ENCODE assay signal across 18 cellular contexts in genomic region chr14:52797653-52798052, GRCh38. TPM values are rescaled to one million over a fixed set of nuclear protein-coding genes. Genes with fewer than 3 reads are reported as not detected.
DNase-seq lines count a peak whose midpoint lies in the region; ATAC-seq and TF ChIP-seq lines count a peak whose summit lies in the region.
"Had no signal": no experiment of that assay in that cellular context is flagged by ENCODE, and none has a peak within 500 bp of the region (broad histone marks: within the 10 kb centered on the region; RNA-seq: fewer than 3 reads in every experiment).

No MANE protein-coding gene starts in this region.

- H3K56ac ChIP-seq in mesendoderm (ENCODE audit: low read length): no peak overlapping the region

- no peak for ATAC-seq in left ventricle myocardium superior
- ATAC-seq: Right ventricle myocardium inferior had no signal

- no peak for DNase-seq in activated CD4-positive, alpha-beta memory T cell treated with anti-CD3 and anti-CD28 coated beads for 36 hours
- no peak for DNase-seq in activated CD4-positive, alpha-beta memory T cell treated with anti-CD3 and anti-CD28 coated beads, Interleukin-2, amount 10 ng/mL, durations not matched to agents 7 days and 5 days
- DNase-seq in GM12865 (ENCODE audit: low read depth) (peak; percentile 24), mesendoderm (peak; percentile 33), MM.1S (no peak), left ventricle myocardium superior (no peak), amygdala (lab: John Stamatoyannopoulos, UW) (no peak)
- no peak for DNase-seq in T-helper 2 cell treated with Interferon-gamma antibody and Interleukin-4, amounts not matched to agents 5 μg/mL and 100 μg/mL, for 36 hours (ENCODE audit: low spot score)
- DNase-seq: BE2C; CD4-positive, alpha-beta T cell; HFFc6; NCI-H1092 treated with DMSO at 0.1 percent for 48 hours; NCI-H2081; NCI-H2171 treated with DMSO at 0.1 percent for 48 hours; NCI-H446; Peyer's patch had no signal

- no peak overlapping the region for H3K23ac ChIP-seq in mesendoderm (ENCODE audit: low read length)

- no peak overlapping the region for H2BK120ac ChIP-seq in mesendoderm (ENCODE audit: low read depth, low read length)

- H3F3A ChIP-seq in MM.1S (ENCODE audit: insufficient read depth, low read length): no peaks in the 10 kb centered on the region

- no peak overlapping the region for H3K9ac ChIP-seq in mesendoderm (ENCODE audit: low read length)
- no peak overlapping the region for H3K9ac ChIP-seq in MM.1S (ENCODE audit: low read length)

- H3K18ac ChIP-seq in mesendoderm (ENCODE audit: low read length): no peak overlapping the region

- H3K79me2 ChIP-seq in mesendoderm (ENCODE audit: control insufficient read depth, insufficient read depth, low read length) (no peaks in the 10 kb centered on the region), MM.1S (ENCODE audit: low read length) (no peaks in the 10 kb centered on the region)

- no peak overlapping the region for H4K5ac ChIP-seq in mesendoderm (ENCODE audit: low read length)

- no peak for TF ChIP-seq CTCF in GM12865 (IDR thresholded peaks at IDR 0.05; ENCODE audit: insufficient read depth, low read depth, low read length, missing control alignments)
- no peak for TF ChIP-seq CTCF in MM.1S (IDR thresholded peaks at IDR 0.05; ENCODE audit: low read length)

- H2BK15ac ChIP-seq in mesendoderm (replicated peaks; ENCODE audit: low read depth): no peak overlapping the region

- H3K36me3 ChIP-seq in mesendoderm (ENCODE audit: control insufficient read depth, insufficient read depth, low read length): no peaks in the 10 kb centered on the region
- no peaks in the 10 kb centered on the region for H3K36me3 ChIP-seq in MM.1S (replicated peaks; ENCODE audit: insufficient read depth, low read length)
- H3K36me3 ChIP-seq: BE2C, Peyer's patch had no signal

- H3K27me3 Mint-ChIP-seq in activated CD4-positive, alpha-beta memory T cell treated with anti-CD3 and anti-CD28 coated beads for 36 hours: no peaks in the 10 kb centered on the region
- peaks cover 10% of the 10 kb centered on the region for H3K27me3 Mint-ChIP-seq in activated CD4-positive, alpha-beta memory T cell treated with anti-CD3 and anti-CD28 coated beads, Interleukin-2, amount 10 ng/mL, durations not matched to agents 7 days and 5 days
- peaks cover 12% of the 10 kb centered on the region for H3K27me3 Mint-ChIP-seq in T-helper 2 cell treated with Interferon-gamma antibody and Interleukin-4, amounts not matched to agents 5 μg/mL and 100 μg/mL, for 36 hours (ENCODE audit: low read depth)
- H3K27me3 Mint-ChIP-seq: CD4-positive, alpha-beta T cell had no signal

- WGBS in mesendoderm (ENCODE audit: extremely low coverage, insufficient coverage, low lambda C conversion rate): no CpG with 5 or more reads among the region's 3 CpGs

- CTCF ChIA-PET in activated CD4-positive, alpha-beta memory T cell treated with anti-CD3 and anti-CD28 coated beads for 36 hours (lab: Charles Lee): no interaction called here
- CTCF ChIA-PET in activated CD4-positive, alpha-beta memory T cell treated with anti-CD3 and anti-CD28 coated beads, Interleukin-2, amount 10 ng/mL, durations not matched to agents 7 days and 5 days (lab: Charles Lee): no interaction called here

- H3K9me3 Mint-ChIP-seq in activated CD4-positive, alpha-beta memory T cell treated with anti-CD3 and anti-CD28 coated beads for 36 hours: peaks cover 2% of the 10 kb centered on the region
- peaks cover 7% of the 10 kb centered on the region for H3K9me3 Mint-ChIP-seq in activated CD4-positive, alpha-beta memory T cell treated with anti-CD3 and anti-CD28 coated beads, Interleukin-2, amount 10 ng/mL, durations not matched to agents 7 days and 5 days
- H3K9me3 Mint-ChIP-seq in T-helper 2 cell treated with Interferon-gamma antibody and Interleukin-4, amounts not matched to agents 5 μg/mL and 100 μg/mL, for 36 hours: peaks cover 6% of the 10 kb centered on the region
- H3K9me3 Mint-ChIP-seq: HFFc6 had no signal

- POLR2A ChIA-PET in activated CD4-positive, alpha-beta memory T cell treated with anti-CD3 and anti-CD28 coated beads for 36 hours (lab: Charles Lee): no interaction called here
- POLR2A ChIA-PET in activated CD4-positive, alpha-beta memory T cell treated with anti-CD3 and anti-CD28 coated beads, Interleukin-2, amount 10 ng/mL, durations not matched to agents 7 days and 5 days (lab: Charles Lee): interaction anchor here (1.1 kb wide), 1 partner anchor 75 kb away, joined by 3 read pairs; no protein-coding TSS in a partner anchor

- H3K4me1 ChIP-seq in mesendoderm (ENCODE audit: control insufficient read depth, low read depth, low read length) (no peaks in the 10 kb centered on the region), MM.1S (ENCODE audit: low read length) (no peaks in the 10 kb centered on the region)
- H3K4me1 ChIP-seq: BE2C, Peyer's patch had no signal

- H3K4me3 ChIP-seq in GM12865 (ENCODE audit: low read depth, low read length) (no peak overlapping the region), mesendoderm (ENCODE audit: low read length) (no peak overlapping the region), MM.1S (ENCODE audit: low read length) (no peak overlapping the region)
- H3K4me3 ChIP-seq: Peyer's patch had no signal

- no peak overlapping the region for H3K27ac ChIP-seq in mesendoderm (ENCODE audit: low read depth, low read length)
- H3K27ac ChIP-seq in MM.1S (ENCODE audit: low read length): no peak overlapping the region
- H3K27ac ChIP-seq: HL-60, Peyer's patch had no signal

- no peak overlapping the region for H2BK5ac ChIP-seq in mesendoderm (ENCODE audit: low read length)

- H2AFZ ChIP-seq in MM.1S (ENCODE audit: low read length): no peak overlapping the region

- no peak overlapping the region for H3K4me2 ChIP-seq in mesendoderm (ENCODE audit: low read length)
- no peak overlapping the region for H3K4me2 ChIP-seq in MM.1S (ENCODE audit: low read depth, low read length)

- H3K9me3 ChIP-seq in MM.1S (replicated peaks; ENCODE audit: insufficient read depth, low read length): no peaks in the 10 kb centered on the region
- H3K9me3 ChIP-seq: BE2C, Peyer's patch had no signal

- no peaks in the 10 kb centered on the region for H3K79me1 ChIP-seq in mesendoderm (ENCODE audit: low read length)

- peak overlapping the region; percentile 13 for H3K27ac Mint-ChIP-seq in activated CD4-positive, alpha-beta memory T cell treated with anti-CD3 and anti-CD28 coated beads for 36 hours
- H3K27ac Mint-ChIP-seq in activated CD4-positive, alpha-beta memory T cell treated with anti-CD3 and anti-CD28 coated beads, Interleukin-2, amount 10 ng/mL, durations not matched to agents 7 days and 5 days: no peak overlapping the region
- H3K27ac Mint-ChIP-seq in T-helper 2 cell treated with Interferon-gamma antibody and Interleukin-4, amounts not matched to agents 5 μg/mL and 100 μg/mL, for 36 hours: peak overlapping the region; percentile 52
- H3K27ac Mint-ChIP-seq: CD4-positive, alpha-beta T cell; HFFc6 had no signal

- H4K20me1 ChIP-seq in MM.1S (ENCODE audit: insufficient read depth, low read length): no peaks in the 10 kb centered on the region

- H2AK5ac ChIP-seq in mesendoderm (ENCODE audit: low read length): no peak overlapping the region

- peaks cover 2% of the 10 kb centered on the region for H3K36me3 Mint-ChIP-seq in activated CD4-positive, alpha-beta memory T cell treated with anti-CD3 and anti-CD28 coated beads for 36 hours
- H3K36me3 Mint-ChIP-seq in activated CD4-positive, alpha-beta memory T cell treated with anti-CD3 and anti-CD28 coated beads, Interleukin-2, amount 10 ng/mL, durations not matched to agents 7 days and 5 days (ENCODE audit: low read depth): peaks cover 10% of the 10 kb centered on the region
- H3K36me3 Mint-ChIP-seq in T-helper 2 cell treated with Interferon-gamma antibody and Interleukin-4, amounts not matched to agents 5 μg/mL and 100 μg/mL, for 36 hours (ENCODE audit: low read depth): no peaks in the 10 kb centered on the region

- intact Hi-C loops in activated CD4-positive, alpha-beta memory T cell treated with anti-CD3 and anti-CD28 coated beads for 36 hours (cut with micrococcal nuclease): no loop called here
- intact Hi-C loops in left ventricle myocardium superior (cut with micrococcal nuclease): no loop called here

- H3K27me3 ChIP-seq in mesendoderm (ENCODE audit: insufficient read depth, low read length, poor library complexity): no peaks in the 10 kb centered on the region
- H3K27me3 ChIP-seq in MM.1S (replicated peaks; ENCODE audit: insufficient read depth, low read length): no peaks in the 10 kb centered on the region
- H3K27me3 ChIP-seq: BE2C, Peyer's patch had no signal

- no peak overlapping the region for H4K8ac ChIP-seq in mesendoderm (ENCODE audit: low read depth, low read length)

- peaks cover 5% of the 10 kb centered on the region for H3K4me1 Mint-ChIP-seq in activated CD4-positive, alpha-beta memory T cell treated with anti-CD3 and anti-CD28 coated beads for 36 hours (ENCODE audit: low read depth)
- peaks cover 5% of the 10 kb centered on the region for H3K4me1 Mint-ChIP-seq in activated CD4-positive, alpha-beta memory T cell treated with anti-CD3 and anti-CD28 coated beads, Interleukin-2, amount 10 ng/mL, durations not matched to agents 7 days and 5 days
- peaks cover 10% of the 10 kb centered on the region for H3K4me1 Mint-ChIP-seq in T-helper 2 cell treated with Interferon-gamma antibody and Interleukin-4, amounts not matched to agents 5 μg/mL and 100 μg/mL, for 36 hours (ENCODE audit: low read depth)

- H3K9me2 ChIP-seq in MM.1S (replicated peaks; ENCODE audit: insufficient read depth, low read length): no peaks in the 10 kb centered on the region

- no peak overlapping the region for H3K4ac ChIP-seq in mesendoderm (ENCODE audit: low read depth, low read length)

- H3K4me3 Mint-ChIP-seq in activated CD4-positive, alpha-beta memory T cell treated with anti-CD3 and anti-CD28 coated beads for 36 hours: no peak overlapping the region
- H3K4me3 Mint-ChIP-seq in activated CD4-positive, alpha-beta memory T cell treated with anti-CD3 and anti-CD28 coated beads, Interleukin-2, amount 10 ng/mL, durations not matched to agents 7 days and 5 days: no peak overlapping the region
- no peak overlapping the region for H3K4me3 Mint-ChIP-seq in T-helper 2 cell treated with Interferon-gamma antibody and Interleukin-4, amounts not matched to agents 5 μg/mL and 100 μg/mL, for 36 hours
- H3K4me3 Mint-ChIP-seq: CD4-positive, alpha-beta T cell; HFFc6 had no signal

RNA-seq across cellular contexts. Expression of gene GNPNAT1, which starts 6.2 kb away (rescaled TPM):
- 10 to 100 TPM; 30.4 to 31.4 TPM for total RNA-seq in activated CD4-positive, alpha-beta memory T cell treated with anti-CD3 and anti-CD28 coated beads for 36 hours
- total RNA-seq in activated CD4-positive, alpha-beta memory T cell treated with anti-CD3 and anti-CD28 coated beads, Interleukin-2, amount 10 ng/mL, durations not matched to agents 7 days and 5 days: 10 to 100 TPM; 10.1 to 13.2 TPM
- 32.5 TPM for polyA plus RNA-seq in mesendoderm (2013, experiment 1 of 2)
- 33.9 TPM for polyA plus RNA-seq in mesendoderm (2013, experiment 2 of 2)
- total RNA-seq in left ventricle myocardium superior: 7.4 TPM

Comparison
In these comparisons a context has a peak if more than half of its experiments do, and no peak if none do; other contexts are left out.
1. DNase-seq: peak in GM12865 (single experiment) and mesendoderm (single experiment); none in activated CD4-positive, alpha-beta memory T cell treated with anti-CD3 and anti-CD28 coated beads for 36 hours (single experiment), activated CD4-positive, alpha-beta memory T cell treated with anti-CD3 and anti-CD28 coated beads, Interleukin-2, amount 10 ng/mL, durations not matched to agents 7 days and 5 days (single experiment), T-helper 2 cell treated with Interferon-gamma antibody and Interleukin-4, amounts not matched to agents 5 μg/mL and 100 μg/mL, for 36 hours (single experiment), MM.1S (single experiment), left ventricle myocardium superior (single experiment) and amygdala (0 of 56).